8 cellular contexts compared by ENCODE assay signal in genomic region chr20:33674294-33675126, GRCh38. TPM values are rescaled to one million over a fixed set of nuclear protein-coding genes. Genes with fewer than 3 reads are reported as not detected.
DNase-seq lines count a peak whose midpoint lies in the region; ATAC-seq lines count a peak whose summit lies in the region.

NECAB3 (minus strand) TSS chr20:33674428; CDS start chr20:33674352, 76 bp downstream.

- H3K23ac ChIP-seq in neuronal stem cell (ENCODE audit: low read depth, low read length, poor library complexity): peak within 1 kb of the TSS; percentile 44

- peak within 1 kb of the TSS; percentile 98 for H2AK5ac ChIP-seq in neuronal stem cell (ENCODE audit: low read depth, low read length)

- CTCF ChIA-PET in CD8-positive, alpha-beta memory T cell (lab: Charles Lee): interaction anchor here (0.9 to 2.0 kb wide), 2 partner anchors 8 to 10 kb away, joined by 3 to 10 read pairs; partner anchors contain the start of gene ACTL10

- H2BK120ac ChIP-seq in neuronal stem cell (ENCODE audit: low read depth, low read length): no peak within 1 kb of the TSS

- peak within 1 kb of the TSS; percentile 93 for H3K18ac ChIP-seq in neuronal stem cell (ENCODE audit: low read length)

- peak within 1 kb of the TSS; percentile 70 for H2BK5ac ChIP-seq in neuronal stem cell (ENCODE audit: low read length)

- H4K8ac ChIP-seq in neuronal stem cell (ENCODE audit: low read depth, low read length): no peak within 1 kb of the TSS

- peak within 1 kb of the TSS; percentile 100 for H3K14ac ChIP-seq in neuronal stem cell (ENCODE audit: low read length)

- peak within 1 kb of the TSS; percentile 93 for H3K9ac ChIP-seq in neuronal stem cell (ENCODE audit: low read depth, low read length, poor library complexity)

- H3K27me3 Mint-ChIP-seq in CD8-positive, alpha-beta memory T cell: no peaks in the 10 kb centered on the region

- H3K4me1 ChIP-seq in CD8-positive, alpha-beta memory T cell (ENCODE audit: insufficient read depth, low read length): peaks cover 42% of the 10 kb centered on the region
- peaks cover 26 to 29% of the 10 kb centered on the region in 2 donors for H3K4me1 ChIP-seq in neuronal stem cell (ENCODE audit: control insufficient read depth in 2 of 2, insufficient read depth in 1 of 2, low read depth in 1 of 2, low read length in 2 of 2)

- peak within 1 kb of the TSS; percentile 76 to 93 (median 89) for H3K4me3 Mint-ChIP-seq in CD8-positive, alpha-beta memory T cell

- peak within 1 kb of the TSS; percentile 52 for H3K4me3 ChIP-seq in CD8-positive, alpha-beta memory T cell (ENCODE audit: low read length)
- peak within 1 kb of the TSS; percentile 62 to 84 for H3K4me3 ChIP-seq in neuronal stem cell (ENCODE audit: low read length in 2 of 2)

- H3K9me3 ChIP-seq in CD8-positive, alpha-beta memory T cell (ENCODE audit: low read length): no peaks in the 10 kb centered on the region
- peaks cover 0 to 7% of the 10 kb centered on the region in 2 donors for H3K9me3 ChIP-seq in neuronal stem cell (replicated peaks in 1 of 2; ENCODE audit: control insufficient read depth in 2 of 2, insufficient read depth in 1 of 2, low read depth in 1 of 2, low read length in 2 of 2)

- H4K91ac ChIP-seq in neuronal stem cell (ENCODE audit: low read depth, low read length, poor library complexity): no peak within 1 kb of the TSS

- H3K4ac ChIP-seq in neuronal stem cell (ENCODE audit: low read length): peak within 1 kb of the TSS; percentile 30

- H3K4me2 ChIP-seq in neuronal stem cell (ENCODE audit: insufficient read depth, low read length, poor library complexity, severe bottlenecking): peak within 1 kb of the TSS; percentile 94

- H2AFZ ChIP-seq in neuronal stem cell (ENCODE audit: low read length): peak within 1 kb of the TSS; percentile 94

- H3K27ac Mint-ChIP-seq in CD8-positive, alpha-beta memory T cell: peak within 1 kb of the TSS; percentile 48 to 96 (median 86)
- H3K27ac Mint-ChIP-seq in activated naive CD4-positive, alpha-beta T cell treated with anti-CD3 and anti-CD28 coated beads, Interleukin-2, amount 50 U/mL, for 72 hours: peak within 1 kb of the TSS; percentile 40 to 75

- H3K36me3 ChIP-seq in CD8-positive, alpha-beta memory T cell (ENCODE audit: insufficient read depth, low read length): no peaks in the 10 kb centered on the region
- H3K36me3 ChIP-seq in neuronal stem cell (replicated peaks in 1 of 2; ENCODE audit: control insufficient read depth in 2 of 2, insufficient read depth in 2 of 2, low read length in 2 of 2): peaks cover 27 to 54% of the 10 kb centered on the region in 2 donors

- H3K4me1 Mint-ChIP-seq in CD8-positive, alpha-beta memory T cell: peaks cover 29 to 43% (median 43%) of the 10 kb centered on the region in 3 donors

- no peaks in the 10 kb centered on the region for H3K9me3 Mint-ChIP-seq in CD8-positive, alpha-beta memory T cell
- no peaks in the 10 kb centered on the region for H3K9me3 Mint-ChIP-seq in activated naive CD4-positive, alpha-beta T cell treated with anti-CD3 and anti-CD28 coated beads, Interleukin-2, amount 50 U/mL, for 72 hours

- H3K79me1 ChIP-seq in neuronal stem cell (ENCODE audit: low read depth, low read length): peaks cover 5% of the 10 kb centered on the region

- peaks cover 0 to 2% (median 0%) of the 10 kb centered on the region in 3 donors for H3K36me3 Mint-ChIP-seq in CD8-positive, alpha-beta memory T cell
- peaks cover 10 to 17% of the 10 kb centered on the region in 2 donors for H3K36me3 Mint-ChIP-seq in activated naive CD4-positive, alpha-beta T cell treated with anti-CD3 and anti-CD28 coated beads, Interleukin-2, amount 50 U/mL, for 72 hours

- no peaks in the 10 kb centered on the region for H3K27me3 ChIP-seq in CD8-positive, alpha-beta memory T cell (ENCODE audit: insufficient read depth, low read length, poor library complexity, severe bottlenecking)
- H3K27me3 ChIP-seq in neuronal stem cell (ENCODE audit: control insufficient read depth in 3 of 3, insufficient read depth in 3 of 3, low read depth in 1 of 3, low read length in 3 of 3): no peaks in the 10 kb centered on the region

- POLR2A ChIA-PET in CD8-positive, alpha-beta memory T cell (lab: Charles Lee): no interaction called here

- H3K27ac ChIP-seq in CD8-positive, alpha-beta memory T cell (ENCODE audit: low read depth, low read length): peak within 1 kb of the TSS; percentile 78
- H3K27ac ChIP-seq in neuronal stem cell (replicated peaks; ENCODE audit: low read length): no peak within 1 kb of the TSS

- peak; percentile 82 for ATAC-seq in GM19463 (IDR thresholded peaks at IDR 0.05; ENCODE audit: unreplicated experiment)
- peak; percentile 76 to 82 for ATAC-seq in activated naive CD4-positive, alpha-beta T cell treated with anti-CD3 and anti-CD28 coated beads, Interleukin-2, amount 50 U/mL, for 72 hours

- peak; percentile 44 to 68 (median 55) for DNase-seq in CD8-positive, alpha-beta memory T cell
- peak; percentile 69 for DNase-seq in KBM-7
- peak; percentile 70 to 77 for DNase-seq in SHP77 (lab: John Stamatoyannopoulos, UW)
- DNase-seq in activated naive CD4-positive, alpha-beta T cell treated with anti-CD3 and anti-CD28 coated beads, Interleukin-2, amount 50 U/mL, for 72 hours (ENCODE audit: low spot score in 2 of 2): peak; percentile 76 to 79
- DNase-seq in glomerular visceral epithelial cell (ENCODE audit: extremely low spot score): peak; percentile 88
- DNase-seq in neuronal stem cell (ENCODE audit: low spot score): peak; percentile 80
- DNase-seq in ureter (ENCODE audit: low spot score): no peak

- WGBS in neuronal stem cell (ENCODE audit: extremely low coverage in 2 of 2, insufficient read length in 2 of 2, insufficient replicate concordance in 1 of 2), 2 donors: no CpG with 5 or more reads among the region's 73 CpGs

- H2BK12ac ChIP-seq in neuronal stem cell (ENCODE audit: low read length): no peak within 1 kb of the TSS

- H2BK15ac ChIP-seq in neuronal stem cell (ENCODE audit: low read length): peak within 1 kb of the TSS; percentile 90

- in situ Hi-C loops in KBM-7 (cut with MboI; ENCODE audit: low pct_unique_long_range_greater_than_20kb, low sequenced_read_pairs): loop anchor here (25.0 kb wide), 1 partner anchor 212 kb away; no protein-coding TSS in a partner anchor

RNA-seq across cellular contexts. Expression of gene NECAB3, which starts in this region (rescaled TPM):
- total RNA-seq in CD8-positive, alpha-beta memory T cell: 10 to 100 TPM; 19.0 to 20.6 TPM
- 2.7 TPM for polyA plus RNA-seq in CD8-positive, alpha-beta memory T cell
- total RNA-seq in activated naive CD4-positive, alpha-beta T cell treated with anti-CD3 and anti-CD28 coated beads, Interleukin-2, amount 50 U/mL, for 72 hours: 10 to 100 TPM; 24.5 to 43.0 TPM
- 12.9 TPM for polyA plus RNA-seq in neuronal stem cell (2013, experiment 1 of 2)
- 13.4 TPM for polyA plus RNA-seq in neuronal stem cell (2013, experiment 2 of 2)
- 38.6 TPM for total RNA-seq in ureter
